18 cellular contexts compared by ENCODE assay signal in genomic region chr5:56002303-56002702, GRCh38. TPM values are rescaled to one million over a fixed set of nuclear protein-coding genes. Genes with fewer than 3 reads are reported as not detected.
A peak's percentile ranks its signal among the peaks of the same experiment; 100 is the strongest.
DNase-seq lines count a peak whose midpoint lies in the region; ATAC-seq and TF ChIP-seq lines count a peak whose summit lies in the region.
"Had no signal": no experiment of that assay in that cellular context is flagged by ENCODE, and none has a peak within 500 bp of the region (broad histone marks: within the 10 kb centered on the region; RNA-seq: fewer than 3 reads in every experiment).

No MANE protein-coding gene starts in this region.

- no peak overlapping the region for H3K4ac ChIP-seq in mesendoderm (ENCODE audit: low read depth, low read length)

- peaks cover 21% of the 10 kb centered on the region for H3K9me3 Mint-ChIP-seq in endodermal cell

- peak; percentile 6 for DNase-seq in DMS53 (lab: John Stamatoyannopoulos, UW)
- no peak for DNase-seq in DMS53 treated with DMSO at 0.1 percent for 48 hours (lab: John Stamatoyannopoulos, UW; ENCODE audit: unreplicated experiment)
- no peak for DNase-seq in endodermal cell
- no peak for DNase-seq in mesendoderm
- DNase-seq in HUDEP-2 (lab: John Stamatoyannopoulos, UW; ENCODE audit: unreplicated experiment in 76 of 76) = no peak
- no peak for DNase-seq in CD1c-positive myeloid dendritic cell (ENCODE audit: extremely low spot score)
- DNase-seq: AML-193; Calu3; CD4-positive, CD25-positive, alpha-beta regulatory T cell; DMS 273 treated with DMSO at 0.1 percent for 48 hours; DND-41; GDM1; HFFc6 had no signal

- H3K4me3 ChIP-seq in endodermal cell (ENCODE audit: low read length) (peak overlapping the region; percentile 26), mesendoderm (ENCODE audit: low read length) (no peak overlapping the region)
- H3K4me3 ChIP-seq: BLaER1, HAP-1 had no signal

- TF ChIP-seq CTCF in endodermal cell (conservative IDR thresholded peaks at IDR 0.05) = no peak

- no peak overlapping the region for H3K27ac Mint-ChIP-seq in endodermal cell
- H3K27ac Mint-ChIP-seq: CD4-positive, CD25-positive, alpha-beta regulatory T cell had no signal

- no peaks in the 10 kb centered on the region for H3K27me3 ChIP-seq in endodermal cell (ENCODE audit: control insufficient read depth, insufficient read depth, low read length, poor library complexity, severe bottlenecking)
- no peaks in the 10 kb centered on the region for H3K27me3 ChIP-seq in mesendoderm (ENCODE audit: insufficient read depth, low read length, poor library complexity)
- H3K27me3 ChIP-seq: BLaER1 had no signal

- H3K79me1 ChIP-seq in mesendoderm (ENCODE audit: low read length) = no peaks in the 10 kb centered on the region

- H3K56ac ChIP-seq in mesendoderm (ENCODE audit: low read length) = no peak overlapping the region

- peaks cover 15% of the 10 kb centered on the region for H3K4me1 Mint-ChIP-seq in endodermal cell

- peaks cover 29% of the 10 kb centered on the region for H3K9me3 ChIP-seq in endodermal cell (ENCODE audit: control insufficient read depth, low read length)
- H3K9me3 ChIP-seq: HAP-1 had no signal

- H3K4me2 ChIP-seq in mesendoderm (ENCODE audit: low read length) = no peak overlapping the region
- H3K4me2 ChIP-seq: BLaER1, KMS-11 had no signal

- no peak for ATAC-seq in HG02588 (IDR thresholded peaks at IDR 0.05; ENCODE audit: unreplicated experiment)

- no peak overlapping the region for H2BK120ac ChIP-seq in mesendoderm (ENCODE audit: low read depth, low read length)

- H2BK15ac ChIP-seq in mesendoderm (replicated peaks; ENCODE audit: low read depth) = no peak overlapping the region

- H3K27ac ChIP-seq in endodermal cell (ENCODE audit: low read depth, low read length) (no peak overlapping the region), mesendoderm (ENCODE audit: low read depth, low read length) (no peak overlapping the region)
- H3K27ac ChIP-seq: 22Rv1, BLaER1, KMS-11 had no signal

- H3K36me3 ChIP-seq in endodermal cell (ENCODE audit: control insufficient read depth, insufficient read depth, low read length) (no peaks in the 10 kb centered on the region), mesendoderm (ENCODE audit: control insufficient read depth, insufficient read depth, low read length) (no peaks in the 10 kb centered on the region)
- H3K36me3 ChIP-seq: BLaER1, HAP-1 had no signal

- no peak overlapping the region for H4K5ac ChIP-seq in mesendoderm (ENCODE audit: low read length)

- H3K9ac ChIP-seq in endodermal cell (ENCODE audit: extremely low read depth, low read length, poor library complexity, severe bottlenecking) (no peak overlapping the region), mesendoderm (ENCODE audit: low read length) (no peak overlapping the region)
- H3K9ac ChIP-seq: BLaER1, KMS-11 had no signal

- WGBS in endodermal cell (ENCODE audit: insufficient coverage in 1 of 2, insufficient read length in 1 of 2), 2 experiments = 85% methylated on average over 2 of the region's 2 CpGs; no CpG with 5 or more reads in 1 of the 2 experiments
- WGBS in mesendoderm (ENCODE audit: extremely low coverage, insufficient coverage, low lambda C conversion rate) = no CpG with 5 or more reads among the region's 2 CpGs

- H3K23ac ChIP-seq in mesendoderm (ENCODE audit: low read length) = no peak overlapping the region

- H3K79me2 ChIP-seq in mesendoderm (ENCODE audit: control insufficient read depth, insufficient read depth, low read length) = no peaks in the 10 kb centered on the region

- no peaks in the 10 kb centered on the region for H3K27me3 Mint-ChIP-seq in endodermal cell (ENCODE audit: insufficient read depth)

- H2BK5ac ChIP-seq in mesendoderm (ENCODE audit: low read length) = no peak overlapping the region

- peaks cover 2% of the 10 kb centered on the region for H3K36me3 Mint-ChIP-seq in endodermal cell (ENCODE audit: low read depth)
- H3K36me3 Mint-ChIP-seq: CD4-positive, CD25-positive, alpha-beta regulatory T cell had no signal

- no peak overlapping the region for H3K4me3 Mint-ChIP-seq in endodermal cell
- H3K4me3 Mint-ChIP-seq: CD4-positive, CD25-positive, alpha-beta regulatory T cell; HFFc6 had no signal

- H2AK5ac ChIP-seq in mesendoderm (ENCODE audit: low read length) = no peak overlapping the region

- no peak overlapping the region for H4K8ac ChIP-seq in mesendoderm (ENCODE audit: low read depth, low read length)

- H3K18ac ChIP-seq in mesendoderm (ENCODE audit: low read length) = peak overlapping the region; percentile 14

- H3K4me1 ChIP-seq in endodermal cell (ENCODE audit: control insufficient read depth, insufficient read depth, low read length) (no peaks in the 10 kb centered on the region), mesendoderm (ENCODE audit: control insufficient read depth, low read depth, low read length) (no peaks in the 10 kb centered on the region)
- H3K4me1 ChIP-seq: BLaER1, HAP-1 had no signal

RNA-seq across cellular contexts. Expression of gene IL6ST, which starts 7.5 kb away (rescaled TPM):
- 10 to 100 TPM; 26.3 to 30.4 TPM for total RNA-seq in endodermal cell
- polyA plus RNA-seq in endodermal cell (2013, experiment 1 of 2) = 31.8 TPM
- 34.3 TPM for polyA plus RNA-seq in endodermal cell (2013, experiment 2 of 2)
- polyA plus RNA-seq in mesendoderm (2013, experiment 1 of 2) = 7.6 TPM
- 7.3 TPM for polyA plus RNA-seq in mesendoderm (2013, experiment 2 of 2)
